13 cellular contexts compared by ENCODE assay signal in the genomic region with DNA sequence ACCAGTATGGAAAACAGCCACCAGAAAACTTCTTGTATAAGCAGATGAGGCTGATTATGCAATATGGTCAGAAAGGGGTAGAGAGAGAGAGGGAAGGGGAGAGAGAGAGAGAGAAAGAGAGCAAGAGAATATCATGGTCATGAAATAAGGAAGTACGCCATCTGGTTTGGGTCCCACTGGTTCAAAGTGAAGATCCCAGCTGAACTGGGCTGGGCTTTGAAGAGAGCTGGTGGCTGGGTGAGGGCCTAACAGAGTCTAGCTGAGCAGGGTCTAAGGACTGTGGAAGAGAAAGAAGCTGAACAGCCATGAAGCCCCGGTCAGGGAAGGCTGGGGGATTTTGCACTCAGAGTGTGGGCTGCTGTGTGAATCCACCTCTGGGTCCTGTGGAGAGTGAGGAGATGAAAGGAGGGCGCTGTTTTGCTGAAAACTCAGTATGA. TPM values are rescaled to one million over a fixed set of nuclear protein-coding genes. Genes with fewer than 3 reads are reported as not detected.
DNase-seq lines count a peak whose midpoint lies in the region; ATAC-seq and TF ChIP-seq lines count a peak whose summit lies in the region.
"Had no signal": no experiment of that assay in that cellular context is flagged by ENCODE, and none has a peak within 500 bp of the region (broad histone marks: within the 10 kb centered on the region; RNA-seq: fewer than 3 reads in every experiment).

No MANE protein-coding gene starts in this region.

- H3K9me3 ChIP-seq in heart right ventricle (peaks cover 0 to 22% (median 0%) of the 10 kb centered on the region in 11 donors), transverse colon (no peaks in the 10 kb centered on the region)

- H3K27me3 Mint-ChIP-seq in activated naive CD4-positive, alpha-beta T cell treated with anti-CD3 and anti-CD28 coated beads, Interleukin-2, amount 50 U/mL, for 24 hours, result no peaks in the 10 kb centered on the region

- peaks cover 12% of the 10 kb centered on the region for H3K36me3 Mint-ChIP-seq in activated naive CD4-positive, alpha-beta T cell treated with anti-CD3 and anti-CD28 coated beads, Interleukin-2, amount 50 U/mL, for 24 hours

- no peak for DNase-seq in activated naive CD4-positive, alpha-beta T cell (lab: John Stamatoyannopoulos, UW)
- DNase-seq in SIG-M5 treated with dmso at 0.1 percent for 504 hours (lab: John Stamatoyannopoulos, UW; ENCODE audit: unreplicated experiment), result peak; percentile 91
- DNase-seq in heart right ventricle, result no peak
- DNase-seq in transverse colon, result peak; percentile 26
- no peak for DNase-seq in NCI-H128 (lab: John Stamatoyannopoulos, UW; ENCODE audit: unreplicated experiment)
- no peak for DNase-seq in effector CD4-positive, alpha-beta T cell
- DNase-seq: cerebellar nuclear complex; foreskin melanocyte; NCI-H1417 treated with DMSO at 0.1 percent for 48 hours; SHP77; stimulated activated naive CD4-positive, alpha-beta T cell treated with Interleukin-2 at 50 U/mL for 16 hours had no signal

- ATAC-seq in heart right ventricle (peak in 6 of 8 donors; percentile 21 to 59 (median 47)), HG03460 (IDR thresholded peaks at IDR 0.05; ENCODE audit: unreplicated experiment) (no peak)

- H3K27ac Mint-ChIP-seq in activated naive CD4-positive, alpha-beta T cell treated with anti-CD3 and anti-CD28 coated beads, Interleukin-2, amount 50 U/mL, for 24 hours, result peak overlapping the region; percentile 97

- H3K4me3 ChIP-seq in heart right ventricle (no peak overlapping the region), transverse colon (no peak overlapping the region)

- TF ChIP-seq CTCF in heart right ventricle (IDR thresholded peaks at IDR 0.05), result no peak
- no peak for TF ChIP-seq CTCF in transverse colon (IDR thresholded peaks at IDR 0.05)

- H3K4me1 ChIP-seq in heart right ventricle, result peaks cover 0 to 84% (median 0%) of the 10 kb centered on the region in 9 donors
- peaks cover 3 to 48% (median 11%) of the 10 kb centered on the region in 4 donors for H3K4me1 ChIP-seq in transverse colon

- WGBS in heart right ventricle, 2 donors, result 86% methylated on average over 3 of the region's 3 CpGs
- 69 to 90% methylated on average over 2 to 3 of the region's 3 CpGs for WGBS in transverse colon (ENCODE audit: low coverage in 1 of 2), 2 donors

- no peaks in the 10 kb centered on the region for H3K9me3 Mint-ChIP-seq in activated naive CD4-positive, alpha-beta T cell treated with anti-CD3 and anti-CD28 coated beads, Interleukin-2, amount 50 U/mL, for 24 hours

- peak; percentile 11 for TF ChIP-seq POLR2A in transverse colon (IDR thresholded peaks at IDR 0.05)

- H3K4me1 Mint-ChIP-seq in activated naive CD4-positive, alpha-beta T cell treated with anti-CD3 and anti-CD28 coated beads, Interleukin-2, amount 50 U/mL, for 24 hours, result peaks cover 95% of the 10 kb centered on the region

- peak overlapping the region in 2 of 10 donors; percentile 19 to 72 for H3K27ac ChIP-seq in heart right ventricle
- H3K27ac ChIP-seq in transverse colon, result peak overlapping the region; percentile 13 to 60 (median 39)

- intact Hi-C loops in heart right ventricle (cut with DNase I), result no loop called here
- intact Hi-C loops in transverse colon (cut with DNase I; ENCODE audit: low total_unique reads), result no loop called here

- in situ Hi-C loops in transverse colon (cut with MboI; ENCODE audit: low pct_ligation_motif_present in 1 of 4, low pct_unique_long_range_greater_than_20kb in 1 of 4, low sequenced_read_pairs in 3 of 4), result no loop called here

- H3K27me3 ChIP-seq in heart right ventricle (no peaks in the 10 kb centered on the region), transverse colon (no peaks in the 10 kb centered on the region)

- peak overlapping the region; percentile 16 for H3K4me3 Mint-ChIP-seq in activated naive CD4-positive, alpha-beta T cell treated with anti-CD3 and anti-CD28 coated beads, Interleukin-2, amount 50 U/mL, for 24 hours

- H3K36me3 ChIP-seq in heart right ventricle, result peaks cover 0 to 26% (median 0%) of the 10 kb centered on the region in 9 donors
- H3K36me3 ChIP-seq in transverse colon, result peaks cover 0 to 12% (median 2%) of the 10 kb centered on the region in 4 donors

- TF ChIP-seq EP300 in transverse colon (IDR thresholded peaks at IDR 0.05; ENCODE audit: low read depth), result no peak

RNA-seq across cellular contexts. Expression of a gene that starts 14.6 kb away (rescaled TPM):
- total RNA-seq in heart right ventricle (10 to 100 TPM in 1 of 10 donors, 1 to 10 TPM in 6, under 1 TPM in 3; 0.47 to 11.2 (median 1.8) TPM), transverse colon (10 to 100 TPM; 28.7 to 58.7 (median 53.8) TPM)
- polyA plus RNA-seq in heart right ventricle, result 1 to 10 TPM in 1 of 2 donors, under 1 TPM in 1; 0.88 to 1.7 TPM

RNA-seq across cellular contexts. Expression of a gene that starts 47.9 kb away (rescaled TPM):
- total RNA-seq in heart right ventricle (10 to 100 TPM; 20.0 to 43.7 (median 30.0) TPM), transverse colon (100 to 1,000 TPM in 3 of 4 donors, 10 to 100 TPM in 1; 86.6 to 319 (median 269) TPM)
- polyA plus RNA-seq in heart right ventricle, result 100 to 1,000 TPM in 1 of 2 donors, 10 to 100 TPM in 1; 38.3 to 141 TPM

Comparison
In these comparisons a context has a peak if more than half of its experiments do, and no peak if none do; other contexts are left out.
1. DNase-seq: peak in SIG-M5 treated with dmso at 0.1 percent for 504 hours (single experiment) and transverse colon (single experiment); none in activated naive CD4-positive, alpha-beta T cell (0 of 4), heart right ventricle (0 of 2), NCI-H128 (single experiment) and effector CD4-positive, alpha-beta T cell (single experiment).